ENCODE assay signal across 2 cellular contexts in the genomic region with DNA sequence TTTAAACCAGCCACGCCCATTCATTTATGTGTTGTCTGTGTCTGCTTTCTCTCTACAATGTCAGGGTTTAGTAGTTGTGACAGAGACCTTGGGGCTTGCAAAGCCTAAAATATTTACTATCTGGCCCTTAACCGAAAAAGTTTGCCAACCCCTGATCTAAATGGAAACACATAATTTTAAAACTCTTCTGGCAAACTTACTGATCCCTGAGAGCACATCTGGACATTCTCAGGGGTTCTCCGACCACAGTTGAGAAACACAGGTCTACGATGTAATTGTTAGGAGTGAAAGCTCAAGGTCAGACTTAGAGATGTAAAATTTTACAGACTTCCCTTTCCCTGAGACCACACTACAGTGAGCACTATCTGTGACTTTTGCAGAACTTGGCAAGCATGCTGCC.
TF ChIP-seq lines count a peak whose summit lies in the region.

No MANE protein-coding gene starts in this region.

TF ChIP-seq in HepG2, 621 proteins besides CTCF, POLR2A, EP300 and RAD21 (continued from another document and continues in another):
- no peak for TF ChIP-seq ZBTB7B (CRISPR knock-in tag; IDR thresholded peaks at IDR 0.05)
- TF ChIP-seq ZNF441 (CRISPR knock-in tag; IDR thresholded peaks at IDR 0.05; ENCODE audit: borderline replicate concordance): no peak
- no peak for TF ChIP-seq THAP11 (CRISPR knock-in tag; IDR thresholded peaks at IDR 0.05)
- TF ChIP-seq, protein P1, sequence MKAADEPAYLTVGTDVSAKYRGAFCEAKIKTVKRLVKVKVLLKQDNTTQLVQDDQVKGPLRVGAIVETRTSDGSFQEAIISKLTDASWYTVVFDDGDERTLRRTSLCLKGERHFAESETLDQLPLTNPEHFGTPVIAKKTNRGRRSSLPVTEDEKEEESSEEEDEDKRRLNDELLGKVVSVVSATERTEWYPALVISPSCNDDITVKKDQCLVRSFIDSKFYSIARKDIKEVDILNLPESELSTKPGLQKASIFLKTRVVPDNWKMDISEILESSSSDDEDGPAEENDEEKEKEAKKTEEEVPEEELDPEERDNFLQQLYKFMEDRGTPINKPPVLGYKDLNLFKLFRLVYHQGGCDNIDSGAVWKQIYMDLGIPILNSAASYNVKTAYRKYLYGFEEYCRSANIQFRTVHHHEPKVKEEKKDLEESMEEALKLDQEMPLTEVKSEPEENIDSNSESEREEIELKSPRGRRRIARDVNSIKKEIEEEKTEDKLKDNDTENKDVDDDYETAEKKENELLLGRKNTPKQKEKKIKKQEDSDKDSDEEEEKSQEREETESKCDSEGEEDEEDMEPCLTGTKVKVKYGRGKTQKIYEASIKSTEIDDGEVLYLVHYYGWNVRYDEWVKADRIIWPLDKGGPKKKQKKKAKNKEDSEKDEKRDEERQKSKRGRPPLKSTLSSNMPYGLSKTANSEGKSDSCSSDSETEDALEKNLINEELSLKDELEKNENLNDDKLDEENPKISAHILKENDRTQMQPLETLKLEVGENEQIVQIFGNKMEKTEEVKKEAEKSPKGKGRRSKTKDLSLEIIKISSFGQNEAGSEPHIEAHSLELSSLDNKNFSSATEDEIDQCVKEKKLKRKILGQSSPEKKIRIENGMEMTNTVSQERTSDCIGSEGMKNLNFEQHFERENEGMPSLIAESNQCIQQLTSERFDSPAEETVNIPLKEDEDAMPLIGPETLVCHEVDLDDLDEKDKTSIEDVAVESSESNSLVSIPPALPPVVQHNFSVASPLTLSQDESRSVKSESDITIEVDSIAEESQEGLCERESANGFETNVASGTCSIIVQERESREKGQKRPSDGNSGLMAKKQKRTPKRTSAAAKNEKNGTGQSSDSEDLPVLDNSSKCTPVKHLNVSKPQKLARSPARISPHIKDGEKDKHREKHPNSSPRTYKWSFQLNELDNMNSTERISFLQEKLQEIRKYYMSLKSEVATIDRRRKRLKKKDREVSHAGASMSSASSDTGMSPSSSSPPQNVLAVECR (CRISPR knock-in tag; IDR thresholded peaks at IDR 0.05; ENCODE audit: borderline replicate concordance): no peak
- TF ChIP-seq SP4 (CRISPR knock-in tag; IDR thresholded peaks at IDR 0.05): no peak
- TF ChIP-seq DR1 (CRISPR knock-in tag; IDR thresholded peaks at IDR 0.05): no peak
- TF ChIP-seq, protein P2, sequence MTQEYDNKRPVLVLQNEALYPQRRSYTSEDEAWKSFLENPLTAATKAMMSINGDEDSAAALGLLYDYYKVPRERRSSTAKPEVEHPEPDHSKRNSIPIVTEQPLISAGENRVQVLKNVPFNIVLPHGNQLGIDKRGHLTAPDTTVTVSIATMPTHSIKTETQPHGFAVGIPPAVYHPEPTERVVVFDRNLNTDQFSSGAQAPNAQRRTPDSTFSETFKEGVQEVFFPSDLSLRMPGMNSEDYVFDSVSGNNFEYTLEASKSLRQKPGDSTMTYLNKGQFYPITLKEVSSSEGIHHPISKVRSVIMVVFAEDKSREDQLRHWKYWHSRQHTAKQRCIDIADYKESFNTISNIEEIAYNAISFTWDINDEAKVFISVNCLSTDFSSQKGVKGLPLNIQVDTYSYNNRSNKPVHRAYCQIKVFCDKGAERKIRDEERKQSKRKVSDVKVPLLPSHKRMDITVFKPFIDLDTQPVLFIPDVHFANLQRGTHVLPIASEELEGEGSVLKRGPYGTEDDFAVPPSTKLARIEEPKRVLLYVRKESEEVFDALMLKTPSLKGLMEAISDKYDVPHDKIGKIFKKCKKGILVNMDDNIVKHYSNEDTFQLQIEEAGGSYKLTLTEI (CRISPR knock-in tag; conservative IDR thresholded peaks at IDR 0.05): no peak
- TF ChIP-seq, protein P3, sequence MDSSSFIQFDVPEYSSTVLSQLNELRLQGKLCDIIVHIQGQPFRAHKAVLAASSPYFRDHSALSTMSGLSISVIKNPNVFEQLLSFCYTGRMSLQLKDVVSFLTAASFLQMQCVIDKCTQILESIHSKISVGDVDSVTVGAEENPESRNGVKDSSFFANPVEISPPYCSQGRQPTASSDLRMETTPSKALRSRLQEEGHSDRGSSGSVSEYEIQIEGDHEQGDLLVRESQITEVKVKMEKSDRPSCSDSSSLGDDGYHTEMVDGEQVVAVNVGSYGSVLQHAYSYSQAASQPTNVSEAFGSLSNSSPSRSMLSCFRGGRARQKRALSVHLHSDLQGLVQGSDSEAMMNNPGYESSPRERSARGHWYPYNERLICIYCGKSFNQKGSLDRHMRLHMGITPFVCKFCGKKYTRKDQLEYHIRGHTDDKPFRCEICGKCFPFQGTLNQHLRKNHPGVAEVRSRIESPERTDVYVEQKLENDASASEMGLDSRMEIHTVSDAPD (CRISPR knock-in tag; IDR thresholded peaks at IDR 0.05): no peak
- TF ChIP-seq, protein P4, sequence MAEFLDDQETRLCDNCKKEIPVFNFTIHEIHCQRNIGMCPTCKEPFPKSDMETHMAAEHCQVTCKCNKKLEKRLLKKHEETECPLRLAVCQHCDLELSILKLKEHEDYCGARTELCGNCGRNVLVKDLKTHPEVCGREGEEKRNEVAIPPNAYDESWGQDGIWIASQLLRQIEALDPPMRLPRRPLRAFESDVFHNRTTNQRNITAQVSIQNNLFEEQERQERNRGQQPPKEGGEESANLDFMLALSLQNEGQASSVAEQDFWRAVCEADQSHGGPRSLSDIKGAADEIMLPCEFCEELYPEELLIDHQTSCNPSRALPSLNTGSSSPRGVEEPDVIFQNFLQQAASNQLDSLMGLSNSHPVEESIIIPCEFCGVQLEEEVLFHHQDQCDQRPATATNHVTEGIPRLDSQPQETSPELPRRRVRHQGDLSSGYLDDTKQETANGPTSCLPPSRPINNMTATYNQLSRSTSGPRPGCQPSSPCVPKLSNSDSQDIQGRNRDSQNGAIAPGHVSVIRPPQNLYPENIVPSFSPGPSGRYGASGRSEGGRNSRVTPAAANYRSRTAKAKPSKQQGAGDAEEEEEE (CRISPR knock-in tag; IDR thresholded peaks at IDR 0.05; ENCODE audit: borderline replicate concordance): no peak
- no peak for TF ChIP-seq ZBTB38 (CRISPR knock-in tag; IDR thresholded peaks at IDR 0.05)
- no peak for TF ChIP-seq ZNF367 (CRISPR knock-in tag; IDR thresholded peaks at IDR 0.05; ENCODE audit: borderline replicate concordance)
- TF ChIP-seq MXD4 (CRISPR knock-in tag; IDR thresholded peaks at IDR 0.05): no peak
- no peak for TF ChIP-seq XRCC5 (optimal IDR thresholded peaks at IDR 0.05; ENCODE audit: low read length)

TF ChIP-seq in neural cell, 6 proteins besides CTCF, POLR2A, EP300 and RAD21 (continued from another document):
- TF ChIP-seq, protein P5, sequence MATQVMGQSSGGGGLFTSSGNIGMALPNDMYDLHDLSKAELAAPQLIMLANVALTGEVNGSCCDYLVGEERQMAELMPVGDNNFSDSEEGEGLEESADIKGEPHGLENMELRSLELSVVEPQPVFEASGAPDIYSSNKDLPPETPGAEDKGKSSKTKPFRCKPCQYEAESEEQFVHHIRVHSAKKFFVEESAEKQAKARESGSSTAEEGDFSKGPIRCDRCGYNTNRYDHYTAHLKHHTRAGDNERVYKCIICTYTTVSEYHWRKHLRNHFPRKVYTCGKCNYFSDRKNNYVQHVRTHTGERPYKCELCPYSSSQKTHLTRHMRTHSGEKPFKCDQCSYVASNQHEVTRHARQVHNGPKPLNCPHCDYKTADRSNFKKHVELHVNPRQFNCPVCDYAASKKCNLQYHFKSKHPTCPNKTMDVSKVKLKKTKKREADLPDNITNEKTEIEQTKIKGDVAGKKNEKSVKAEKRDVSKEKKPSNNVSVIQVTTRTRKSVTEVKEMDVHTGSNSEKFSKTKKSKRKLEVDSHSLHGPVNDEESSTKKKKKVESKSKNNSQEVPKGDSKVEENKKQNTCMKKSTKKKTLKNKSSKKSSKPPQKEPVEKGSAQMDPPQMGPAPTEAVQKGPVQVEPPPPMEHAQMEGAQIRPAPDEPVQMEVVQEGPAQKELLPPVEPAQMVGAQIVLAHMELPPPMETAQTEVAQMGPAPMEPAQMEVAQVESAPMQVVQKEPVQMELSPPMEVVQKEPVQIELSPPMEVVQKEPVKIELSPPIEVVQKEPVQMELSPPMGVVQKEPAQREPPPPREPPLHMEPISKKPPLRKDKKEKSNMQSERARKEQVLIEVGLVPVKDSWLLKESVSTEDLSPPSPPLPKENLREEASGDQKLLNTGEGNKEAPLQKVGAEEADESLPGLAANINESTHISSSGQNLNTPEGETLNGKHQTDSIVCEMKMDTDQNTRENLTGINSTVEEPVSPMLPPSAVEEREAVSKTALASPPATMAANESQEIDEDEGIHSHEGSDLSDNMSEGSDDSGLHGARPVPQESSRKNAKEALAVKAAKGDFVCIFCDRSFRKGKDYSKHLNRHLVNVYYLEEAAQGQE (IDR thresholded peaks at IDR 0.05; ENCODE audit: borderline replicate concordance): no peak
- TF ChIP-seq MXI1 (conservative IDR thresholded peaks at IDR 0.05; ENCODE audit: poor library complexity, severe bottlenecking): no peak
- TF ChIP-seq SMC3 (conservative IDR thresholded peaks at IDR 0.05; ENCODE audit: poor library complexity): no peak
- TF ChIP-seq POLR2AphosphoS5 (IDR thresholded peaks at IDR 0.05): no peak
